Comparison of ENCODE assay signal across 21 cellular contexts in the genomic region with DNA sequence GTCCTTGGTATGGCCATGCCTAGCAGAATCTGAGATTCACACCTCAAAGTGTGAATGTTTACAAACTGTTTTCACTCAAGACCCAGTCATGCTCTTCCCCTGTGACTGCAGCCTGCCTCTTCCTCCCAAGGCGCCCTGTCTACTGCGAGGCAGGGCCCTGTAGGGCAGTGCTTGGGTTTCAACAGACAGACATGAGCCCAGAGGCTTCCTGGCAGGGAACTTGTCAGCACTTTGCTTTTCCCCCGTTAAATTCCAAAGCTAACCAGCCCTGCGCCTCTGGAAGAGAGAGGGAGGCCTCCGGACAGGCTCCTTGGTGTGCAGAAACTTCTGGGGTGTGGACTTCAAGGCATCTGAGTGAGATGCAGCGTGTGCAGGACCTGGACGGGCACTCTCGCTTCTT. TPM values are rescaled to one million over a fixed set of nuclear protein-coding genes. Genes with fewer than 3 reads are reported as not detected.
DNase-seq lines count a peak whose midpoint lies in the region; FAIRE-seq and TF ChIP-seq lines count a peak whose summit lies in the region.
"Had no signal": no experiment of that assay in that cellular context is flagged by ENCODE, and none has a peak within 500 bp of the region (broad histone marks: within the 10 kb centered on the region; RNA-seq: fewer than 3 reads in every experiment).

No MANE protein-coding gene starts in this region.

- DNase-seq in H9: no peak
- peak; percentile 22 for DNase-seq in NOMO-1 treated with DMSO at 0.1 percent for 48 hours (lab: John Stamatoyannopoulos, UW; ENCODE audit: unreplicated experiment)
- DNase-seq in kidney: peak; percentile 41
- no peak for DNase-seq in HFFc6
- no peak for DNase-seq in GDM1 (lab: John Stamatoyannopoulos, UW)
- DNase-seq in 8988T: no peak
- DNase-seq in NCI-H2227 treated with DMSO at 0.1 percent for 48 hours (lab: John Stamatoyannopoulos, UW): no peak
- DNase-seq: activated CD4-positive, alpha-beta T cell treated with anti-CD3 and anti-CD28 coated beads, Interleukin-2, amount 50 U/mL, for 4 hours; activated T-cell treated with anti-CD3 and anti-CD28 coated beads, Interleukin-2, amount 50 U/mL, for 24 hours; EL; hippocampal formation; NCI-H1417 treated with DMSO at 0.1 percent for 48 hours; stimulated activated CD4-positive, alpha-beta T cell treated with anti-CD3 and anti-CD28 coated beads, Interleukin-4, amount 100 ng/mL, for 4 hours; T-cell had no signal

- H2BK20ac ChIP-seq in H9 (ENCODE audit: low read depth, low read length, poor library complexity, severe bottlenecking): no peak overlapping the region

- no peak overlapping the region for H2AFZ ChIP-seq in H9 (ENCODE audit: low read length)

- H2AK5ac ChIP-seq in H9 (ENCODE audit: insufficient read length, low read length): no peak overlapping the region

- peak overlapping the region in 2 of 3 experiments; percentile 15 to 30; a peak in 3 of 7 replicates for H3K27ac Mint-ChIP-seq in H9
- H3K27ac Mint-ChIP-seq in HFFc6: no peak overlapping the region
- H3K27ac Mint-ChIP-seq: activated naive CD4-positive, alpha-beta T cell treated with anti-CD3 and anti-CD28 coated beads, Interleukin-2, amount 50 U/mL, for 24 hours; activated T-cell treated with anti-CD3 and anti-CD28 coated beads, Interleukin-2, amount 50 U/mL, for 24 hours; T-cell had no signal

- H4K5ac ChIP-seq in H9 (ENCODE audit: insufficient read length, low read depth, low read length): no peak overlapping the region

- H3K4me1 Mint-ChIP-seq in H9: peaks cover 16 to 17% of the 10 kb centered on the region in 2 experiments
- H3K4me1 Mint-ChIP-seq in HFFc6 (ENCODE audit: low read depth): peaks cover 9% of the 10 kb centered on the region; the same call in 1 of the 2 replicates
- H3K4me1 Mint-ChIP-seq: activated naive CD4-positive, alpha-beta T cell treated with anti-CD3 and anti-CD28 coated beads, Interleukin-2, amount 50 U/mL, for 24 hours; T-cell had no signal

- no peak overlapping the region for H3T11ph ChIP-seq in H9 (ENCODE audit: low read length)

- H3K79me2 ChIP-seq in H9 (ENCODE audit: insufficient read depth, low read length): no peaks in the 10 kb centered on the region

- H3K36me3 ChIP-seq in kidney (ENCODE audit: control insufficient read depth in 1 of 2, insufficient read depth in 2 of 2, low read length in 2 of 2) (no peaks in the 10 kb centered on the region), neutrophil (no peaks in the 10 kb centered on the region)
- H3K36me3 ChIP-seq: HAP-1, ovary had no signal

- no peaks in the 10 kb centered on the region; a peak in 1 of 7 replicates for H3K36me3 Mint-ChIP-seq in H9 (ENCODE audit: insufficient read depth in 1 of 3, low read depth in 3 of 3)
- no peaks in the 10 kb centered on the region for H3K36me3 Mint-ChIP-seq in HFFc6 (ENCODE audit: low read depth)
- H3K36me3 Mint-ChIP-seq: activated naive CD4-positive, alpha-beta T cell treated with anti-CD3 and anti-CD28 coated beads, Interleukin-2, amount 50 U/mL, for 24 hours; T-cell had no signal

- no peak overlapping the region for H2BK12ac ChIP-seq in H9 (ENCODE audit: insufficient read length, low read depth, low read length)

- H3K18ac ChIP-seq in H9 (ENCODE audit: insufficient read length, low read depth, low read length): no peak overlapping the region

- intact Hi-C loops in kidney (cut with DNase I): no loop called here

- H3K4ac ChIP-seq in H9 (ENCODE audit: low read depth, low read length): no peak overlapping the region

- H3K9me3 ChIP-seq in H9 (ENCODE audit: control insufficient read depth, low read depth, low read length): no peaks in the 10 kb centered on the region
- no peaks in the 10 kb centered on the region for H3K9me3 ChIP-seq in kidney (ENCODE audit: control insufficient read depth in 1 of 2, low read length in 2 of 2)
- H3K9me3 ChIP-seq in neutrophil: no peaks in the 10 kb centered on the region
- H3K9me3 ChIP-seq: HAP-1, ovary had no signal

- H3K9me3 Mint-ChIP-seq in H9 (peaks cover 0 to 3% of the 10 kb centered on the region in 2 experiments; a peak in 1 of 5 replicates), HFFc6 (no peaks in the 10 kb centered on the region)
- H3K9me3 Mint-ChIP-seq: activated naive CD4-positive, alpha-beta T cell treated with anti-CD3 and anti-CD28 coated beads, Interleukin-2, amount 50 U/mL, for 24 hours; activated T-cell treated with anti-CD3 and anti-CD28 coated beads, Interleukin-2, amount 50 U/mL, for 24 hours; T-cell had no signal

- H3K9ac ChIP-seq in H9 (ENCODE audit: extremely low read depth, insufficient read length, low read length) (no peak overlapping the region), kidney (ENCODE audit: low read length in 2 of 2) (no peak overlapping the region)

- H3K23me2 ChIP-seq in H9 (ENCODE audit: insufficient read length, low read depth, low read length, poor library complexity, severe bottlenecking): no peaks in the 10 kb centered on the region

- no peak for FAIRE-seq in kidney (lab: Jason Lieb, UNC)
- FAIRE-seq: colon had no signal

- no peak overlapping the region for H3K4me3 ChIP-seq in kidney (ENCODE audit: low read length in 2 of 2)
- H3K4me3 ChIP-seq in neutrophil (ENCODE audit: low read depth in 1 of 2, low read length in 1 of 2): peak overlapping the region; percentile 4 to 16
- H3K4me3 ChIP-seq: HAP-1, ovary, skin epidermis had no signal

- H4K91ac ChIP-seq in H9 (ENCODE audit: insufficient read length, low read depth, low read length): no peak overlapping the region

- H3K4me3 Mint-ChIP-seq in H9 (no peak overlapping the region; a peak in 1 of 5 replicates), HFFc6 (no peak overlapping the region)
- H3K4me3 Mint-ChIP-seq: activated naive CD4-positive, alpha-beta T cell treated with anti-CD3 and anti-CD28 coated beads, Interleukin-2, amount 50 U/mL, for 24 hours; activated T-cell treated with anti-CD3 and anti-CD28 coated beads, Interleukin-2, amount 50 U/mL, for 24 hours; T-cell had no signal

- H2BK15ac ChIP-seq in H9 (ENCODE audit: low read depth, low read length): no peak overlapping the region

- H3K4me1 ChIP-seq in H9 (ENCODE audit: insufficient read depth, low read length): no peaks in the 10 kb centered on the region
- no peaks in the 10 kb centered on the region for H3K4me1 ChIP-seq in kidney (ENCODE audit: control insufficient read depth in 1 of 2, insufficient read depth in 1 of 2, low read depth in 1 of 2, low read length in 2 of 2)
- H3K4me1 ChIP-seq in neutrophil (ENCODE audit: control insufficient read depth in 1 of 2, insufficient read depth in 1 of 2, low read depth in 1 of 2, low read length in 1 of 2): peaks cover 87 to 90% of the 10 kb centered on the region in 2 experiments
- H3K4me1 ChIP-seq: HAP-1 had no signal

- no peak overlapping the region for H3K23ac ChIP-seq in H9 (ENCODE audit: insufficient read length, low read depth, low read length)

- no peaks in the 10 kb centered on the region for H3K79me1 ChIP-seq in H9 (ENCODE audit: insufficient read depth, low read depth, low read length, poor library complexity, severe bottlenecking)

- H3K27me3 ChIP-seq in H9 (ENCODE audit: insufficient read depth, low read length) (no peaks in the 10 kb centered on the region), neutrophil (no peaks in the 10 kb centered on the region)
- H3K27me3 ChIP-seq: ovary had no signal

- no peak overlapping the region for H3K56ac ChIP-seq in H9 (ENCODE audit: insufficient read length, low read depth, low read length)

- TF ChIP-seq CTCF in H9 (conservative IDR thresholded peaks at IDR 0.05) (no peak), kidney (IDR thresholded peaks at IDR 0.05; ENCODE audit: borderline replicate concordance, extremely low read depth, insufficient read depth) (no peak), neutrophil (IDR thresholded peaks at IDR 0.05) (no peak), HFFc6 (IDR thresholded peaks at IDR 0.05) (no peak)

- no peak overlapping the region for H4K8ac ChIP-seq in H9 (replicated peaks; ENCODE audit: insufficient read length, low read depth, low read length)

- no peak overlapping the region for H2BK5ac ChIP-seq in H9 (ENCODE audit: insufficient read length, low read length)

- no peaks in the 10 kb centered on the region for H4K20me1 ChIP-seq in H9 (ENCODE audit: control insufficient read depth, insufficient read depth, insufficient read length)

- no peak overlapping the region for H3K4me2 ChIP-seq in H9 (ENCODE audit: insufficient read depth, insufficient read length, low read length)

- WGBS in H9 (ENCODE audit: extremely low coverage, insufficient read length, low lambda C conversion rate): no CpG with 5 or more reads among the region's 8 CpGs

- no peak overlapping the region for H2BK120ac ChIP-seq in H9 (ENCODE audit: low read depth, low read length, poor library complexity, severe bottlenecking)

- H3K27ac ChIP-seq in H9 (ENCODE audit: insufficient read length, low read depth, low read length) (no peak overlapping the region), kidney (ENCODE audit: low read depth in 2 of 2, low read length in 2 of 2) (no peak overlapping the region), neutrophil (peak overlapping the region; percentile 86)
- H3K27ac ChIP-seq: RWPE1, skin epidermis had no signal

- no peak overlapping the region for H3K14ac ChIP-seq in H9 (ENCODE audit: insufficient read depth, low read length)

- H3K27me3 Mint-ChIP-seq in H9 (ENCODE audit: low read depth) (peaks cover 23% of the 10 kb centered on the region), HFFc6 (ENCODE audit: insufficient read depth) (peaks cover 1% of the 10 kb centered on the region)

RNA-seq across cellular contexts. Expression of gene ZNF516, which starts 8.6 kb away (rescaled TPM):
- total RNA-seq in H9 (2021): 22.6 and 22.7 TPM in 2 replicates
- total RNA-seq in kidney: 28.7 TPM
- polyA plus RNA-seq in kidney (ENCODE audit: insufficient read depth, low read depth, low replicate concordance): 6.7 TPM
- total RNA-seq in HFFc6 (2021; fragmentation: NEBNext Ultra II Directional; extraction: Animal tissue kit (Norgen Biotek cat#: 25700)): 10 to 100 TPM; 34.6 to 52.2 (median 42.2) TPM

Comparison
In these comparisons a context has a peak if more than half of its experiments do, and no peak if none do; other contexts are left out.
1. DNase-seq: peak in NOMO-1 treated with DMSO at 0.1 percent for 48 hours (single experiment) and kidney (single experiment); none in H9 (single experiment), HFFc6 (single experiment), GDM1 (single experiment), 8988T (single experiment) and NCI-H2227 treated with DMSO at 0.1 percent for 48 hours (single experiment).
2. H3K4me3 ChIP-seq: peak in neutrophil (2 of 2); none in kidney (0 of 2).